In the genomic region with DNA sequence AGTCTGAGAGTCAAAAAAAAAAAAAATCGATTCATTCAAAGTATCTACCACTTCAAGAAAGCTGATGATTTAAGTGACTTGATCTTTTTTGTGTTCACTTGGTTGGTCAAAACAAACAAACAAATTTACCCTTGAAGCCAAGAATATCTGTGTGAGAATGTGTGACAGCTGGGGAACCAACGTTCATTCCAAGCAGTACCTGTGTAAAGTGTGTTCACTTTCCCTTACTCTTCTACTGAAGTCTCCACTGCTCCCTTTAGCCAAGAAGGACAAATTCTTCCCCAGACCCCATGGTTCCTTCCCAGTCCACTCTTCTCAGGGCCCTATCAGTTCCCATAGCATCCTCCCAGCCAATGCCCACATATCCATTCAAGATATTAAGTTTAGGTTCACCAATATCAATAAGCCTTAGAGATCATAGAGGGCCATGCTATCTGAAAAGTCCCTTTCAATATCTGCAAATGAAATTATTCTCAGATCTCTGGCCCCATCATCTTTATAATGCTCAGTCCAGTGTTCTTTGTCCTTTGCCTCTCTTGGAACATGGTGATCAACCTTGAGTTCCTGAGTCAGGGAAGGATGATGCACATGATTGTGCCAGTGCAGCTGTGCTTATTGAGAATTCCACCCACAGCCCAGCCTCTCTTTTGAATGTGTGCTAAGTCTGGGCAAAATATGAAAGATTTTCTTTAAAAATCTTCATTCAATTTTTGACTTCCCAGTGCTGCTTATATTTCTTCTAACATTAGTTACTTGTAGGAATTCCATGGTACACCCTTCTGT, we compare ENCODE assay signal across 23 cellular contexts.
"Had no signal": no experiment of that assay in that cellular context is flagged by ENCODE, and none has a peak within 500 bp of the region (broad histone marks: within the 10 kb centered on the region; RNA-seq: fewer than 3 reads in every experiment).

No MANE protein-coding gene starts in this region.

- H3K27me3 ChIP-seq: esophagus squamous epithelium, heart right ventricle, right atrium auricular region, suprapubic skin, thyroid gland, uterus had no signal

- ATAC-seq: effector memory CD8-positive, alpha-beta T cell; heart right ventricle; left lobe of liver; mucosa of descending colon; natural killer cell treated with Interleukin-12 subunit alpha and Interleukin-12 subunit beta and Interleukin-15 and Interleukin-18, amount 100 ng/mL, for 72 hours; stimulated activated effector memory CD8-positive, alpha-beta T cell treated with anti-CD3 and anti-CD28 coated beads, Interleukin-12 subunit alpha, Interleukin-12 subunit beta, amount 100 ng/mL, for 72 hours; stimulated activated naive CD8-positive, alpha-beta T cell treated with anti-CD3 and anti-CD28 coated beads, Interleukin-15, Interleukin-2, amounts not matched to agents 100 U/mL and 50 U/mL, for 24 hours had no signal

- DNase-seq: central memory CD4-positive, alpha-beta T cell; cortex of kidney; effector memory CD8-positive, alpha-beta T cell; esophagus squamous epithelium; foreskin melanocyte; heart right ventricle; hypothalamus; mucosa of descending colon; occipital lobe; stimulated activated CD4-positive, alpha-beta T cell treated with anti-CD3 and anti-CD28 coated beads, Interleukin-4, amount 100 ng/mL, for 1 hour; stimulated activated CD8-positive, alpha-beta memory T cell treated with anti-CD3 and anti-CD28 coated beads, Interleukin-4, amount 100 ng/mL, for 48 hours; stimulated activated naive CD8-positive, alpha-beta T cell treated with anti-CD3 and anti-CD28 coated beads, Interleukin-15, Interleukin-2, amounts not matched to agents 100 U/mL and 50 U/mL, for 24 hours; thyroid gland; uterus had no signal

- H3K36me3 ChIP-seq: esophagus squamous epithelium, heart right ventricle, prostate gland, right atrium auricular region, suprapubic skin, thyroid gland, uterus had no signal

- H3K27ac ChIP-seq: esophagus squamous epithelium, heart right ventricle, parathyroid adenoma, prostate gland, right atrium auricular region, suprapubic skin, thyroid gland, uterus had no signal

- H3K4me3 ChIP-seq: esophagus squamous epithelium, heart right ventricle, mucosa of descending colon, prostate gland, right atrium auricular region, smooth muscle cell, suprapubic skin, thyroid gland, uterus had no signal

- H3K4me1 ChIP-seq: esophagus squamous epithelium, parathyroid adenoma, prostate gland, suprapubic skin, thyroid gland, uterus had no signal

- H3K9ac ChIP-seq: parathyroid adenoma had no signal

- FAIRE-seq: islet of Langerhans had no signal

- H3K79me2 ChIP-seq: parathyroid adenoma had no signal

- H2AFZ ChIP-seq: parathyroid adenoma had no signal

- H3K4me2 ChIP-seq: smooth muscle cell had no signal

- H3K9me3 ChIP-seq: esophagus squamous epithelium, heart right ventricle, mucosa of descending colon, prostate gland, right atrium auricular region, suprapubic skin, thyroid gland, uterus had no signal
